8 cellular contexts compared by ENCODE assay signal in genomic region chr12:8390001-8390797, GRCh38.
DNase-seq lines count a peak whose midpoint lies in the region; ATAC-seq and TF ChIP-seq lines count a peak whose summit lies in the region.
"Not testable (repeated sequence)": the region's sequence is repeated elsewhere in the genome, so short reads cannot be mapped to it uniquely, and the experiment has no call there.

No MANE protein-coding gene starts in this region.

- not testable (repeated sequence) for H3K27me3 ChIP-seq in Panc1 (ENCODE audit: control insufficient read depth, insufficient read depth, low read length); testis

- 1% methylated on average over 21 to 77 of the region's 81 CpGs for WGBS in testis, 2 donors

- not testable (repeated sequence) for H3K36me3 ChIP-seq in Panc1 (ENCODE audit: control insufficient read depth, insufficient read depth, low read length); testis (ENCODE audit: low read depth, missing control alignments)

- not testable (repeated sequence) for H3K36me3 Mint-ChIP-seq in dendritic cell treated with granulocyte-macrophage colony-stimulating factor and Interleukin-4, amounts not matched to agents 40 ng/mL and 50 ng/mL, for 4 days (ENCODE audit: low read depth)

- H3K4me1 ChIP-seq in Panc1 (ENCODE audit: control insufficient read depth, insufficient read depth, low read length); testis: not testable (repeated sequence)

- peak overlapping the region; percentile 57 for H3K27ac Mint-ChIP-seq in dendritic cell treated with granulocyte-macrophage colony-stimulating factor and Interleukin-4, amounts not matched to agents 40 ng/mL and 50 ng/mL, for 4 days

- not testable (repeated sequence) for H3K4me1 Mint-ChIP-seq in dendritic cell treated with granulocyte-macrophage colony-stimulating factor and Interleukin-4, amounts not matched to agents 40 ng/mL and 50 ng/mL, for 4 days (ENCODE audit: low read depth)

- not testable (repeated sequence) for H3K9me3 Mint-ChIP-seq in dendritic cell treated with granulocyte-macrophage colony-stimulating factor and Interleukin-4, amounts not matched to agents 40 ng/mL and 50 ng/mL, for 4 days

- intact Hi-C loops in Panc1 (cut with micrococcal nuclease; ENCODE audit: unreplicated experiment); dendritic cell treated with granulocyte-macrophage colony-stimulating factor and Interleukin-4, amounts not matched to agents 40 ng/mL and 50 ng/mL, for 4 days (cut with micrococcal nuclease); posterior cingulate gyrus (cut with DNase I); testis (cut with DNase I; ENCODE audit: low total_unique reads): not testable (repeated sequence)

- H3K4me3 Mint-ChIP-seq in dendritic cell treated with granulocyte-macrophage colony-stimulating factor and Interleukin-4, amounts not matched to agents 40 ng/mL and 50 ng/mL, for 4 days = peak overlapping the region; percentile 79

- ATAC-seq in Panc1 = peak; percentile 83; the same call in 1 of the 2 replicates

- DNase-seq in Caki2 (ENCODE audit: low read depth) = peak; percentile 35
- peak; percentile 9 for DNase-seq in HPDE6-E6E7 (ENCODE audit: extremely low spot score)
- not testable (repeated sequence) for DNase-seq in Panc1 (ENCODE audit: low read depth, low spot score)
- peak; percentile 16 for DNase-seq in activated CD8-positive, alpha-beta memory T cell treated with anti-CD3 and anti-CD28 coated beads, Interleukin-2, amount 50 U/mL, for 4 hours
- peak; percentile 70 for DNase-seq in iPS-NIHi11 (ENCODE audit: low spot score)
- DNase-seq in posterior cingulate gyrus = peak in 7 of 10 donors; percentile 49 to 90 (median 62)
- DNase-seq in testis = peak; percentile 88

- H3K27ac ChIP-seq in Panc1 (ENCODE audit: low read length); testis: not testable (repeated sequence)

- CTCF ChIA-PET in Panc1 (lab: Charles Lee) = not testable (repeated sequence)

- not testable (repeated sequence) for TF ChIP-seq POLR2A in testis (IDR thresholded peaks at IDR 0.05)

- in situ Hi-C loops in Caki2 (cut with HindIII; ENCODE audit: low pct_unique_long_range_greater_than_20kb, low sequenced_read_pairs); Panc1 (cut with HindIII; ENCODE audit: low pct_unique_long_range_greater_than_20kb, low sequenced_read_pairs): not testable (repeated sequence)

- POLR2A ChIA-PET in Panc1 (lab: Charles Lee) = not testable (repeated sequence)

- not testable (repeated sequence) for H3K9me3 ChIP-seq in Panc1 (ENCODE audit: control insufficient read depth, insufficient read depth, low read depth, low read length); testis

- not testable (repeated sequence) for BruUV-seq in Panc1 (replicated peaks; lab: Mats Ljungman, UMichigan)

- H3K4me3 ChIP-seq in Panc1 (ENCODE audit: low read depth in 2 of 2, low read length in 2 of 2) (0 out of 4 replicates have a peak overlapping the region, but pooled peaks of 1 of the 2 experiments have one; percentile 9), testis (peak overlapping the region; percentile 32 to 60)

- peaks cover 31% of the 10 kb centered on the region for H3K27me3 Mint-ChIP-seq in dendritic cell treated with granulocyte-macrophage colony-stimulating factor and Interleukin-4, amounts not matched to agents 40 ng/mL and 50 ng/mL, for 4 days

- TF ChIP-seq CTCF in Panc1 (IDR thresholded peaks at IDR 0.05) = not testable (repeated sequence)
- TF ChIP-seq CTCF in testis (IDR thresholded peaks at IDR 0.05) = peak; percentile 50 to 86 (median 57)
